11 cellular contexts compared by ENCODE assay signal in genomic region chr16:50884066-50884860, GRCh38.
DNase-seq lines count a peak whose midpoint lies in the region; ATAC-seq, FAIRE-seq and TF ChIP-seq lines count a peak whose summit lies in the region.
"Had no signal": no experiment of that assay in that cellular context is flagged by ENCODE, and none has a peak within 500 bp of the region (broad histone marks: within the 10 kb centered on the region; RNA-seq: fewer than 3 reads in every experiment).

No MANE protein-coding gene starts in this region.

- H3K4me3 Mint-ChIP-seq in GM23338, result no peak overlapping the region
- H3K4me3 Mint-ChIP-seq in stimulated activated naive B cell treated with anti-CD40 and anti-IgM and Interleukin-4, amounts not matched to agents 10 μg/mL and 1 μg/mL and 100 μg/mL, for 72 hours, result no peak overlapping the region

- peaks cover 11% of the 10 kb centered on the region for H3K27me3 Mint-ChIP-seq in GM23338 (ENCODE audit: insufficient read depth, low read depth, poor library complexity)
- peaks cover 24 to 26% of the 10 kb centered on the region in 2 donors for H3K27me3 Mint-ChIP-seq in stimulated activated naive B cell treated with anti-CD40 and anti-IgM and Interleukin-4, amounts not matched to agents 10 μg/mL and 1 μg/mL and 100 μg/mL, for 72 hours

- H4K20me1 ChIP-seq in GM23338 (replicated peaks; ENCODE audit: insufficient read depth) (no peaks in the 10 kb centered on the region), keratinocyte (ENCODE audit: control insufficient read depth, extremely low read depth, insufficient read depth, low read length) (no peaks in the 10 kb centered on the region)

- peaks cover 12% of the 10 kb centered on the region for H3K4me1 Mint-ChIP-seq in GM23338
- peaks cover 0 to 2% of the 10 kb centered on the region in 2 donors for H3K4me1 Mint-ChIP-seq in stimulated activated naive B cell treated with anti-CD40 and anti-IgM and Interleukin-4, amounts not matched to agents 10 μg/mL and 1 μg/mL and 100 μg/mL, for 72 hours

- no peak overlapping the region for H3K27ac ChIP-seq in GM23338 (ENCODE audit: low read depth)
- no peak overlapping the region for H3K27ac ChIP-seq in keratinocyte (ENCODE audit: control insufficient read depth, insufficient read depth, low read length)

- no peaks in the 10 kb centered on the region for H3K79me2 ChIP-seq in GM23338 (replicated peaks; ENCODE audit: insufficient read depth)
- H3K79me2 ChIP-seq in keratinocyte (ENCODE audit: control insufficient read depth, insufficient read depth, low read length), result no peaks in the 10 kb centered on the region

- no peaks in the 10 kb centered on the region for H3K9me2 ChIP-seq in GM23338 (ENCODE audit: insufficient read depth)

- DNase-seq in AG09319 (ENCODE audit: extremely low read depth, low read depth) (no peak), GM23338 (ENCODE audit: low spot score) (peak; percentile 77), keratinocyte (ENCODE audit: low read depth, low spot score) (no peak), GM03348 (ENCODE audit: low spot score) (no peak)
- DNase-seq in activated CD4-positive, alpha-beta T cell treated with anti-CD3 and anti-CD28 coated beads for 48 hours, result peak; percentile 58
- no peak for DNase-seq in stimulated activated naive B cell treated with anti-CD40 and anti-IgM and Interleukin-4, amounts not matched to agents 10 μg/mL and 1 μg/mL and 100 μg/mL, for 72 hours
- no peak for DNase-seq in central memory CD4-positive, alpha-beta T cell
- DNase-seq: NCI-H82 had no signal

- peak; percentile 9 for TF ChIP-seq CTCF in AG09319 (IDR thresholded peaks at IDR 0.05; ENCODE audit: low read depth, low read length)
- peak; percentile 45 to 82 for TF ChIP-seq CTCF in GM23338 (conservative IDR thresholded peaks at IDR 0.05; ENCODE audit: low read depth in 2 of 2)
- TF ChIP-seq CTCF in keratinocyte (optimal IDR thresholded peaks at IDR 0.05 in 1 of 3, IDR thresholded peaks at IDR 0.05 in 1 of 3, conservative IDR thresholded peaks at IDR 0.05 in 1 of 3; ENCODE audit: extremely low read depth in 1 of 3, insufficient read depth in 2 of 3, low read length in 3 of 3), result peak; percentile 11 to 58 (median 54)

- no peaks in the 10 kb centered on the region for H3K9me3 ChIP-seq in keratinocyte (ENCODE audit: control insufficient read depth, low read depth, low read length)

- H3K4me3 ChIP-seq in GM23338 (no peak overlapping the region), keratinocyte (ENCODE audit: control insufficient read depth in 2 of 3, extremely low read depth in 1 of 3, insufficient read depth in 2 of 3, low read depth in 1 of 3, low read length in 3 of 3) (no peak overlapping the region)

- no peak for FAIRE-seq in keratinocyte (lab: Jason Lieb, UNC)
- FAIRE-seq: frontal cortex, G401.6 had no signal

- H3K9me1 ChIP-seq in keratinocyte (ENCODE audit: control insufficient read depth, extremely low read depth, insufficient read depth, low read length), result no peaks in the 10 kb centered on the region

- dilution Hi-C loops in keratinocyte (cut with MboI; ENCODE audit: extremely low pct_ligation_motif_present, low sequenced_read_pairs), result no loop called here

- no peak overlapping the region for H3K9ac ChIP-seq in keratinocyte (ENCODE audit: control insufficient read depth, extremely low read depth, insufficient read depth, low read length)

- ATAC-seq in GM23338 (peak; percentile 54), HG02970 (IDR thresholded peaks at IDR 0.05; ENCODE audit: low FRiP score, unreplicated experiment) (no peak)
- ATAC-seq in stimulated activated naive B cell treated with anti-CD40 and anti-IgM and Interleukin-4, amounts not matched to agents 10 μg/mL and 1 μg/mL and 100 μg/mL, for 72 hours (replicated peaks), result no peak

- H3K27ac Mint-ChIP-seq in GM23338, result no peak overlapping the region
- H3K27ac Mint-ChIP-seq in stimulated activated naive B cell treated with anti-CD40 and anti-IgM and Interleukin-4, amounts not matched to agents 10 μg/mL and 1 μg/mL and 100 μg/mL, for 72 hours, result no peak overlapping the region

- H3K36me3 Mint-ChIP-seq in GM23338 (ENCODE audit: low read depth), result peaks cover 3% of the 10 kb centered on the region; the same call in 1 of the 3 replicates
- H3K36me3 Mint-ChIP-seq in stimulated activated naive B cell treated with anti-CD40 and anti-IgM and Interleukin-4, amounts not matched to agents 10 μg/mL and 1 μg/mL and 100 μg/mL, for 72 hours, result no peaks in the 10 kb centered on the region

- no peaks in the 10 kb centered on the region for H3K36me3 ChIP-seq in GM23338 (ENCODE audit: insufficient read depth)
- no peaks in the 10 kb centered on the region for H3K36me3 ChIP-seq in keratinocyte (ENCODE audit: control insufficient read depth in 2 of 2, extremely low read depth in 1 of 2, insufficient read depth in 2 of 2, low read length in 2 of 2)

- H3K4me2 ChIP-seq in GM23338 (peak overlapping the region; percentile 60; the same call in 1 of the 2 replicates), keratinocyte (ENCODE audit: control insufficient read depth, extremely low read depth, insufficient read depth, low read depth, low read length) (no peak overlapping the region)

- peaks cover 2% of the 10 kb centered on the region; the same call in 1 of the 3 replicates for H3K9me3 Mint-ChIP-seq in GM23338
- H3K9me3 Mint-ChIP-seq in stimulated activated naive B cell treated with anti-CD40 and anti-IgM and Interleukin-4, amounts not matched to agents 10 μg/mL and 1 μg/mL and 100 μg/mL, for 72 hours, result peaks cover 0 to 4% of the 10 kb centered on the region in 2 donors

- H3K4me1 ChIP-seq in GM23338 (ENCODE audit: insufficient read depth) (no peaks in the 10 kb centered on the region), keratinocyte (ENCODE audit: control insufficient read depth, extremely low read depth, insufficient read depth, low read length) (peaks cover 2% of the 10 kb centered on the region)

- H3K27me3 ChIP-seq in GM23338 (ENCODE audit: insufficient read depth) (no peaks in the 10 kb centered on the region), keratinocyte (ENCODE audit: control insufficient read depth, extremely low read depth, insufficient read depth, low read length) (no peaks in the 10 kb centered on the region)

- H2AFZ ChIP-seq in GM23338 (peak overlapping the region; percentile 91; the same call in 1 of the 2 replicates), keratinocyte (ENCODE audit: control insufficient read depth, low read length) (no peak overlapping the region)

- H3F3A ChIP-seq in GM23338 (replicated peaks; ENCODE audit: low read depth), result no peaks in the 10 kb centered on the region

TF ChIP-seq in GM23338, 12 proteins besides CTCF, POLR2A, EP300 and RAD21 (continues in another document):
- no peak for TF ChIP-seq CREB1 (CRISPR knock-in tag; IDR thresholded peaks at IDR 0.05; ENCODE audit: low read depth)
- TF ChIP-seq EZH2phosphoT487 (IDR thresholded peaks at IDR 0.05; ENCODE audit: unreplicated experiment), result no peak
- TF ChIP-seq ZNF114 (CRISPR knock-in tag; IDR thresholded peaks at IDR 0.05), result no peak
- TF ChIP-seq EZH2 (IDR thresholded peaks at IDR 0.05; ENCODE audit: low read depth, unreplicated experiment), result no peak
- TF ChIP-seq ZNF331 (CRISPR knock-in tag; IDR thresholded peaks at IDR 0.05; ENCODE audit: low read depth), result no peak
- TF ChIP-seq STAT1 (IDR thresholded peaks at IDR 0.05; ENCODE audit: unreplicated experiment), result no peak
- TF ChIP-seq ETS1 (IDR thresholded peaks at IDR 0.05), result no peak
- TF ChIP-seq JUNB (IDR thresholded peaks at IDR 0.05; ENCODE audit: unreplicated experiment), result no peak
- no peak for TF ChIP-seq POLR2AphosphoS5 (IDR thresholded peaks at IDR 0.05; ENCODE audit: low read depth)

Comparison
In these comparisons a context has a peak if more than half of its experiments do, and no peak if none do; other contexts are left out.
1. DNase-seq: peak in GM23338 (single experiment) and activated CD4-positive, alpha-beta T cell treated with anti-CD3 and anti-CD28 coated beads for 48 hours (single experiment); none in AG09319 (single experiment), keratinocyte (single experiment), stimulated activated naive B cell treated with anti-CD40 and anti-IgM and Interleukin-4, amounts not matched to agents 10 μg/mL and 1 μg/mL and 100 μg/mL, for 72 hours (single experiment), GM03348 (single experiment) and central memory CD4-positive, alpha-beta T cell (single experiment).
2. CTCF ChIP-seq: peak in every context shown above with its lines; median percentile 64 in GM23338; 54 in keratinocyte; 9 in AG09319.